ENCODE assay signal across 10 cellular contexts in the genomic region with DNA sequence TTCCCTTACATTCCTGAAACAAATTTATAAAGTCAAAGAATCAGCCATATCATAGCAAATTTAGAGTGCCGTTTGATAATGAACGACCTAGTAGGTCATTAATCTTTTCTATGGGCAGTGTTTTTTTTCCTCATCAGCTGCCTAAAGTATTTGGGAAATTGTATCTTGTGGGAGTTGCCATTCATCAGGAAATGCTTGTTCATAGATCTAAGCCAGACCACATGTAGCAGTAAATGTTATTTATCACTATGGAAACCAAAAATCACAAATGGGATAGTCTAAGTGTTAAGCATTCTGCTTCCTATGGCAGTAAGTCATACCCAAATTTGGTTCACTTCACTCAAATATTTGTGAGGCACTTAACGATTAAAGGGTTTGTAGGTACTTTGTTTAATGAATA. TPM values are rescaled to one million over a fixed set of nuclear protein-coding genes. Genes with fewer than 3 reads are reported as not detected.
DNase-seq lines count a peak whose midpoint lies in the region; ATAC-seq and TF ChIP-seq lines count a peak whose summit lies in the region.
"Had no signal": no experiment of that assay in that cellular context is flagged by ENCODE, and none has a peak within 500 bp of the region (broad histone marks: within the 10 kb centered on the region; RNA-seq: fewer than 3 reads in every experiment).

No MANE protein-coding gene starts in this region.

- peak overlapping the region in 2 of 3 donors; percentile 14 to 81 for H3K27ac Mint-ChIP-seq in CD4-positive, CD25-positive, alpha-beta regulatory T cell
- no peak overlapping the region for H3K27ac Mint-ChIP-seq in Calu3 (ENCODE audit: unreplicated experiment)
- H3K27ac Mint-ChIP-seq: progenitor cell of endocrine pancreas had no signal

- H3K4me1 Mint-ChIP-seq in CD4-positive, CD25-positive, alpha-beta regulatory T cell: peaks cover 18 to 71% (median 47%) of the 10 kb centered on the region in 4 donors
- peaks cover 20% of the 10 kb centered on the region for H3K4me1 Mint-ChIP-seq in Calu3 (ENCODE audit: low read depth, unreplicated experiment)

- no peak overlapping the region for H3K27ac ChIP-seq in CD4-positive, CD25-positive, alpha-beta regulatory T cell (ENCODE audit: insufficient read depth, low read length, poor library complexity, severe bottlenecking)
- no peak overlapping the region for H3K27ac ChIP-seq in lower lobe of right lung

- no peak overlapping the region for H3K4me3 ChIP-seq in CD4-positive, CD25-positive, alpha-beta regulatory T cell (ENCODE audit: low read depth, low read length)
- H3K4me3 ChIP-seq in choroid plexus epithelial cell (ENCODE audit: low read depth, low read length) (no peak overlapping the region), lower lobe of right lung (no peak overlapping the region), BE2C (ENCODE audit: low read depth, low read length) (no peak overlapping the region)

- DNase-seq in CD4-positive, CD25-positive, alpha-beta regulatory T cell: no peak
- peak; percentile 18 for DNase-seq in KBM-7
- DNase-seq in choroid plexus epithelial cell (ENCODE audit: low read depth): peak; percentile 81
- no peak for DNase-seq in lower lobe of right lung
- DNase-seq in BE2C: no peak
- no peak for DNase-seq in Calu3
- DNase-seq: NCI-H187 treated with DMSO at 0.1 percent for 48 hours had no signal

- H3K9me3 Mint-ChIP-seq in CD4-positive, CD25-positive, alpha-beta regulatory T cell: no peaks in the 10 kb centered on the region
- peaks cover 2% of the 10 kb centered on the region for H3K9me3 Mint-ChIP-seq in Calu3 (ENCODE audit: low read depth, unreplicated experiment)

- peak overlapping the region in 1 of 4 donors; percentile 52 for H3K4me3 Mint-ChIP-seq in CD4-positive, CD25-positive, alpha-beta regulatory T cell
- H3K4me3 Mint-ChIP-seq in Calu3 (ENCODE audit: low read depth, unreplicated experiment): no peak overlapping the region

- TF ChIP-seq CTCF in choroid plexus epithelial cell (conservative IDR thresholded peaks at IDR 0.05; ENCODE audit: low read depth, low read length) (no peak), lower lobe of right lung (IDR thresholded peaks at IDR 0.05) (no peak), BE2C (IDR thresholded peaks at IDR 0.05; ENCODE audit: low read depth, low read length) (no peak), Calu3 (IDR thresholded peaks at IDR 0.05; ENCODE audit: unreplicated experiment) (no peak)

- H3K27me3 ChIP-seq in CD4-positive, CD25-positive, alpha-beta regulatory T cell (ENCODE audit: control insufficient read depth, insufficient read depth, low read length): no peaks in the 10 kb centered on the region
- H3K27me3 ChIP-seq in lower lobe of right lung (ENCODE audit: low read depth): no peaks in the 10 kb centered on the region
- H3K27me3 ChIP-seq in BE2C: no peaks in the 10 kb centered on the region

- no TSS peak for BruUV-seq in Calu3 (replicated peaks; lab: Mats Ljungman, UMichigan)

- intact Hi-C loops in lower lobe of right lung (cut with DNase I) (no loop called here), Calu3 (cut with micrococcal nuclease; ENCODE audit: unreplicated experiment) (no loop called here)

- in situ Hi-C loops in KBM-7 (cut with MboI; ENCODE audit: low pct_unique_long_range_greater_than_20kb, low sequenced_read_pairs): no loop called here

- H3K27me3 Mint-ChIP-seq in CD4-positive, CD25-positive, alpha-beta regulatory T cell: no peaks in the 10 kb centered on the region
- no peaks in the 10 kb centered on the region for H3K27me3 Mint-ChIP-seq in Calu3 (ENCODE audit: unreplicated experiment)
- H3K27me3 Mint-ChIP-seq: progenitor cell of endocrine pancreas had no signal

- CTCF ChIA-PET in Calu3 (lab: Charles Lee): no interaction called here

- H3K36me3 Mint-ChIP-seq in CD4-positive, CD25-positive, alpha-beta regulatory T cell: peaks cover 33% of the 10 kb centered on the region
- peaks cover 4% of the 10 kb centered on the region for H3K36me3 Mint-ChIP-seq in Calu3 (ENCODE audit: insufficient read depth, unreplicated experiment)

- H3K36me3 ChIP-seq in CD4-positive, CD25-positive, alpha-beta regulatory T cell (ENCODE audit: control insufficient read depth, insufficient read depth, low read length): peaks cover 2% of the 10 kb centered on the region
- H3K36me3 ChIP-seq in lower lobe of right lung: peaks cover 14% of the 10 kb centered on the region
- H3K36me3 ChIP-seq in BE2C: no peaks in the 10 kb centered on the region

- H3K4me1 ChIP-seq in CD4-positive, CD25-positive, alpha-beta regulatory T cell (ENCODE audit: control insufficient read depth, insufficient read depth, low read length, poor library complexity, severe bottlenecking): peaks cover 17% of the 10 kb centered on the region
- peaks cover 6% of the 10 kb centered on the region for H3K4me1 ChIP-seq in lower lobe of right lung
- peaks cover 5% of the 10 kb centered on the region; the same call in 1 of the 2 replicates for H3K4me1 ChIP-seq in BE2C

- no peak for ATAC-seq in CD4-positive, CD25-positive, alpha-beta regulatory T cell (ENCODE audit: low read depth in 2 of 2)
- ATAC-seq in lower lobe of right lung: peak; percentile 64 to 78
- ATAC-seq in GM19463 (IDR thresholded peaks at IDR 0.05; ENCODE audit: unreplicated experiment): no peak
- ATAC-seq in GM21737 (IDR thresholded peaks at IDR 0.05; ENCODE audit: unreplicated experiment): no peak

- no peaks in the 10 kb centered on the region for H3K9me3 ChIP-seq in CD4-positive, CD25-positive, alpha-beta regulatory T cell (ENCODE audit: control insufficient read depth in 2 of 2, low read length in 2 of 2)
- H3K9me3 ChIP-seq in lower lobe of right lung (no peaks in the 10 kb centered on the region), BE2C (no peaks in the 10 kb centered on the region)

RNA-seq across cellular contexts. Expression of gene LRRC8D, which starts 52.9 kb away (rescaled TPM):
- 23.6 TPM for total RNA-seq in CD4-positive, CD25-positive, alpha-beta regulatory T cell
- polyA plus RNA-seq in CD4-positive, CD25-positive, alpha-beta regulatory T cell: 10 to 100 TPM; 45.4 to 69.0 (median 56.8) TPM
- total RNA-seq in lower lobe of right lung: 22.2 TPM
- 67.9 TPM for polyA plus RNA-seq in BE2C (2012; ENCODE audit: insufficient read depth, insufficient read length, low read depth)
- 22.3 and 27.8 TPM in 2 replicates for total RNA-seq in Calu3 (2022)

Comparison
In these comparisons a context has a peak if more than half of its experiments do, and no peak if none do; other contexts are left out.
1. ATAC-seq: peak in lower lobe of right lung (2 of 2); none in CD4-positive, CD25-positive, alpha-beta regulatory T cell (0 of 2), GM19463 (single experiment) and GM21737 (single experiment).
2. DNase-seq: peak in KBM-7 (single experiment) and choroid plexus epithelial cell (single experiment); none in CD4-positive, CD25-positive, alpha-beta regulatory T cell (0 of 3), lower lobe of right lung (single experiment), BE2C (single experiment) and Calu3 (single experiment).